Comparison of ENCODE assay signal across 15 cellular contexts in the genomic region with DNA sequence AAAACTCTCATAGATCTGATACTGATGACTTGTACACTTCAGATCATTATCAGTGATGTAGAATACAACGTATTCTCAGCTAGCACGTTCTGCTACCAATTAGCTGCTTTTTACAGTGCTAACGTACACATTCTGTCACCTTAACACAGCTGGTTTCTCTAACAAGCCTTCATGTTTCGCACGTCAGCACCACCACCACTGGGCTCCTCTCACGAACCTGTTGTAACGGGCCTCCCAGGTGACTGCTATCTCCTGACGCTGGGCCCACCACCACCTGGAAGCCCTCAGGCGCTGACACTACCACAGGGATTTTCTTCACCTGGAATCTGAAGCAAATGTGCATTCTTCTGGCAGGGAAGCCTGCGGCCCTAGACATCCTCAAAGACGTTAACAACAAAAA. TPM values are rescaled to one million over a fixed set of nuclear protein-coding genes. Genes with fewer than 3 reads are reported as not detected.
A peak's percentile ranks its signal among the peaks of the same experiment; 100 is the strongest.
DNase-seq lines count a peak whose midpoint lies in the region; ATAC-seq, FAIRE-seq and TF ChIP-seq lines count a peak whose summit lies in the region.
"Had no signal": no experiment of that assay in that cellular context is flagged by ENCODE, and none has a peak within 500 bp of the region (broad histone marks: within the 10 kb centered on the region; RNA-seq: fewer than 3 reads in every experiment).

No MANE protein-coding gene starts in this region.

- H3K4ac ChIP-seq in H1 (replicated peaks; ENCODE audit: insufficient read length, low read depth, low read length) = no peak overlapping the region

- H2AFZ ChIP-seq in H1 (ENCODE audit: low read length) = no peak overlapping the region

- no peak for FAIRE-seq in H1 (lab: Jason Lieb, UNC)

- no peak overlapping the region for H4K91ac ChIP-seq in H1 (replicated peaks; ENCODE audit: insufficient read length, low read length)

- peaks cover 5 to 40% of the 10 kb centered on the region in 2 donors for H3K36me3 Mint-ChIP-seq in activated T-cell treated with anti-CD3 and anti-CD28 coated beads, Interleukin-2, amount 50 U/mL, for 72 hours (ENCODE audit: insufficient read depth in 2 of 2)
- peaks cover 53% of the 10 kb centered on the region for H3K36me3 Mint-ChIP-seq in HFFc6 (ENCODE audit: low read depth)
- peaks cover 34% of the 10 kb centered on the region for H3K36me3 Mint-ChIP-seq in type B pancreatic cell

- no peak overlapping the region for H2BK15ac ChIP-seq in H1 (ENCODE audit: low read length)

- no peak overlapping the region for H3K9ac ChIP-seq in H1 (replicated peaks in 1 of 4; ENCODE audit: extremely low read depth in 1 of 4, low read depth in 3 of 4, low read length in 3 of 4)

- H2AK5ac ChIP-seq in H1 (ENCODE audit: low read depth, low read length) = no peak overlapping the region

- no peak overlapping the region for H3K4me2 ChIP-seq in H1 (ENCODE audit: insufficient read depth in 1 of 2, low read depth in 2 of 2, low read length in 2 of 2)

- H3K27ac ChIP-seq in H1 (ENCODE audit: low read depth, low read length) = no peak overlapping the region
- no peak overlapping the region for H3K27ac ChIP-seq in esophagus squamous epithelium
- H3K27ac ChIP-seq: SK-N-MC had no signal

- no peak overlapping the region for H3K27ac Mint-ChIP-seq in activated T-cell treated with anti-CD3 and anti-CD28 coated beads, Interleukin-2, amount 50 U/mL, for 72 hours
- H3K27ac Mint-ChIP-seq in HFFc6 = peak overlapping the region; percentile 17; the same call in 1 of the 2 replicates
- peak overlapping the region; percentile 62 for H3K27ac Mint-ChIP-seq in type B pancreatic cell
- H3K27ac Mint-ChIP-seq in stimulated activated naive CD8-positive, alpha-beta T cell treated with anti-CD3 and anti-CD28 coated beads, Interleukin-15, amount 100 ng/mL, for 72 hours = no peak overlapping the region

- H3K23ac ChIP-seq in H1 (ENCODE audit: insufficient read length) = no peak overlapping the region

- H3K18ac ChIP-seq in H1 (ENCODE audit: extremely low read depth, low read length) = no peak overlapping the region

- peaks cover 52% of the 10 kb centered on the region for H3K4me1 Mint-ChIP-seq in activated T-cell treated with anti-CD3 and anti-CD28 coated beads, Interleukin-2, amount 50 U/mL, for 72 hours (ENCODE audit: low read depth)
- H3K4me1 Mint-ChIP-seq in HFFc6 (ENCODE audit: low read depth) (peaks cover 48% of the 10 kb centered on the region), type B pancreatic cell (ENCODE audit: unreplicated experiment) (peaks cover 14% of the 10 kb centered on the region)
- peaks cover 37% of the 10 kb centered on the region for H3K4me1 Mint-ChIP-seq in stimulated activated naive CD8-positive, alpha-beta T cell treated with anti-CD3 and anti-CD28 coated beads, Interleukin-15, amount 100 ng/mL, for 72 hours

- H2BK12ac ChIP-seq in H1 (ENCODE audit: low read depth, low read length) = no peak overlapping the region

- no peak for TF ChIP-seq POLR2A in H1 (IDR thresholded peaks at IDR 0.05; ENCODE audit: control extremely low read depth in 1 of 2, low read depth in 2 of 2, low read length in 2 of 2)
- TF ChIP-seq POLR2A in esophagus squamous epithelium (IDR thresholded peaks at IDR 0.05) = no peak

- no peak overlapping the region for H4K8ac ChIP-seq in H1 (ENCODE audit: extremely low read depth, insufficient read depth, low read length)

- peaks cover 4% of the 10 kb centered on the region; the same call in 1 of the 2 replicates for H3K79me1 ChIP-seq in H1 (ENCODE audit: low read depth, low read length)

- H2BK120ac ChIP-seq in H1 (replicated peaks; ENCODE audit: low read depth, low read length) = no peak overlapping the region

- no peak overlapping the region for H3K4me3 Mint-ChIP-seq in activated T-cell treated with anti-CD3 and anti-CD28 coated beads, Interleukin-2, amount 50 U/mL, for 72 hours
- H3K4me3 Mint-ChIP-seq in HFFc6 (no peak overlapping the region), type B pancreatic cell (no peak overlapping the region)
- H3K4me3 Mint-ChIP-seq in stimulated activated naive CD8-positive, alpha-beta T cell treated with anti-CD3 and anti-CD28 coated beads, Interleukin-15, amount 100 ng/mL, for 72 hours = no peak overlapping the region

- H3K27me3 Mint-ChIP-seq in activated T-cell treated with anti-CD3 and anti-CD28 coated beads, Interleukin-2, amount 50 U/mL, for 72 hours (ENCODE audit: low read depth) = no peaks in the 10 kb centered on the region
- H3K27me3 Mint-ChIP-seq in HFFc6 (ENCODE audit: insufficient read depth) (no peaks in the 10 kb centered on the region; the same call in 1 of the 2 replicates), type B pancreatic cell (no peaks in the 10 kb centered on the region)
- H3K27me3 Mint-ChIP-seq in stimulated activated naive CD8-positive, alpha-beta T cell treated with anti-CD3 and anti-CD28 coated beads, Interleukin-15, amount 100 ng/mL, for 72 hours = no peaks in the 10 kb centered on the region

- no peak overlapping the region for H3K56ac ChIP-seq in H1 (replicated peaks; ENCODE audit: insufficient read length, low read depth, low read length)

- H2BK5ac ChIP-seq in H1 (ENCODE audit: low read depth, low read length) = no peak overlapping the region

- H2BK20ac ChIP-seq in H1 (ENCODE audit: low read length) = no peak overlapping the region

- H3K9me3 ChIP-seq in H1 (ENCODE audit: insufficient read depth in 2 of 2, low read depth in 1 of 2, low read length in 1 of 2) (no peaks in the 10 kb centered on the region), esophagus squamous epithelium (no peaks in the 10 kb centered on the region)

- H4K20me1 ChIP-seq in H1 (replicated peaks in 1 of 2; ENCODE audit: control insufficient read depth in 1 of 2, insufficient read depth in 2 of 2, low read length in 2 of 2) = peaks cover 0 to 6% of the 10 kb centered on the region in 2 experiments

- H3K79me2 ChIP-seq in H1 (ENCODE audit: control insufficient read depth in 1 of 2, insufficient read depth in 2 of 2, low read length in 2 of 2) = peaks cover 0 to 16% of the 10 kb centered on the region in 2 experiments; a peak in 2 of 4 replicates

- 97% methylated on average over 11 of the region's 11 CpGs; no CpG with 5 or more reads in 1 of the 2 experiments for WGBS in H1 (ENCODE audit: extremely low coverage in 1 of 2, insufficient coverage in 1 of 2, insufficient read length in 1 of 2, insufficient replicate concordance in 2 of 2, low coverage in 1 of 2, low lambda C conversion rate in 2 of 2, missing lambda C conversion rate in 1 of 2), 2 experiments
- 74 to 92% methylated on average over 8 to 11 of the region's 11 CpGs for WGBS in esophagus squamous epithelium, 2 donors

- TF ChIP-seq RAD21 in H1 (IDR thresholded peaks at IDR 0.05 in 1 of 2, conservative IDR thresholded peaks at IDR 0.05 in 1 of 2; ENCODE audit: low read depth in 2 of 2, low read length in 2 of 2) = no peak

- peak; percentile 16 for DNase-seq in activated T-cell treated with anti-CD3 and anti-CD28 coated beads, Interleukin-2, amount 50 U/mL, for 48 hours
- no peak for DNase-seq in activated T-cell treated with anti-CD3 and anti-CD28 coated beads, Interleukin-2, amount 50 U/mL, for 72 hours
- DNase-seq in HFFc6 (no peak), H1 (ENCODE audit: low read depth in 1 of 2, low spot score in 2 of 2) (peak in 1 of 2 experiments; percentile 41), type B pancreatic cell (ENCODE audit: extremely low spot score, unreplicated experiment) (peak; percentile 39), esophagus squamous epithelium (lab: John Stamatoyannopoulos, UW) (no peak)
- DNase-seq in stimulated activated naive CD8-positive, alpha-beta T cell treated with anti-CD3 and anti-CD28 coated beads, Interleukin-15, amount 100 ng/mL, for 72 hours = no peak
- DNase-seq: ACHN, C1 segment of cervical spinal cord, DMS79 treated with DMSO at 0.1 percent for 48 hours, NCI-H1105, NCI-H2081, Right ventricle myocardium superior had no signal

- TF ChIP-seq EP300 in H1 (IDR thresholded peaks at IDR 0.05; ENCODE audit: borderline replicate concordance in 1 of 2, low read depth in 2 of 2, low read length in 2 of 2) = no peak

- CTCF ChIA-PET in H1 (lab: Charles Lee; ENCODE audit: partially characterized antibody) = interaction anchor here (1.2 to 7.3 kb wide), 3 partner anchors 15 to 307 kb away, joined by 3 to 68 read pairs (median 6); no protein-coding TSS in a partner anchor

- no peak overlapping the region for H3K4me3 ChIP-seq in H1 (ENCODE audit: extremely low read depth in 1 of 4, insufficient read depth in 2 of 4, low read depth in 3 of 4, low read length in 4 of 4)
- H3K4me3 ChIP-seq in esophagus squamous epithelium = no peak overlapping the region
- H3K4me3 ChIP-seq: SK-N-MC had no signal

- H3K4me1 ChIP-seq in H1 (replicated peaks in 1 of 4; ENCODE audit: control insufficient read depth in 3 of 4, insufficient read depth in 4 of 4, low read length in 3 of 4) = peaks cover 0 to 3% (median 0%) of the 10 kb centered on the region in 4 experiments; a peak in 3 of 7 replicates
- H3K4me1 ChIP-seq in esophagus squamous epithelium = peaks cover 0 to 30% (median 8%) of the 10 kb centered on the region in 3 donors

- no peaks in the 10 kb centered on the region for H3K9me3 Mint-ChIP-seq in activated T-cell treated with anti-CD3 and anti-CD28 coated beads, Interleukin-2, amount 50 U/mL, for 72 hours
- no peaks in the 10 kb centered on the region for H3K9me3 Mint-ChIP-seq in HFFc6
- no peaks in the 10 kb centered on the region for H3K9me3 Mint-ChIP-seq in type B pancreatic cell
- no peaks in the 10 kb centered on the region for H3K9me3 Mint-ChIP-seq in stimulated activated naive CD8-positive, alpha-beta T cell treated with anti-CD3 and anti-CD28 coated beads, Interleukin-15, amount 100 ng/mL, for 72 hours

- TF ChIP-seq CTCF in HFFc6 (IDR thresholded peaks at IDR 0.05) (no peak), H1 (IDR thresholded peaks at IDR 0.05; ENCODE audit: control extremely low read depth in 1 of 3, insufficient read depth in 1 of 3, low read depth in 1 of 3, low read length in 3 of 3) (no peak), type B pancreatic cell (conservative IDR thresholded peaks at IDR 0.05) (no peak), esophagus squamous epithelium (IDR thresholded peaks at IDR 0.05) (no peak)

- H3K23me2 ChIP-seq in H1 (ENCODE audit: low read depth, low read length) = no peaks in the 10 kb centered on the region; the same call in 1 of the 2 replicates

- H4K5ac ChIP-seq in H1 (ENCODE audit: insufficient read length, low read depth, low read length) = no peak overlapping the region

- H3K14ac ChIP-seq in H1 (ENCODE audit: insufficient read length) = no peak overlapping the region

- no peak for ATAC-seq in activated T-cell treated with anti-CD3 and anti-CD28 coated beads, Interleukin-2, amount 50 U/mL, for 72 hours (replicated peaks in 1 of 2)
- ATAC-seq in stimulated activated naive CD8-positive, alpha-beta T cell treated with anti-CD3 and anti-CD28 coated beads, Interleukin-15, amount 100 ng/mL, for 72 hours = no peak
- ATAC-seq: HCT116 had no signal

- POLR2A ChIA-PET in H1 (lab: Charles Lee; ENCODE audit: partially characterized antibody) = interaction anchor here (0.6 to 7.8 kb wide), 5 partner anchors 10 to 1750 kb away, joined by 3 to 83 read pairs (median 4); a partner anchor contains a TSS

- no peaks in the 10 kb centered on the region for H3K27me3 ChIP-seq in H1 (replicated peaks in 1 of 4; ENCODE audit: control insufficient read depth in 3 of 4, extremely low read depth in 1 of 4, insufficient read depth in 3 of 4, low read length in 3 of 4)
- no peaks in the 10 kb centered on the region for H3K27me3 ChIP-seq in esophagus squamous epithelium

- intact Hi-C loops in esophagus squamous epithelium (cut with DNase I) = loop anchor here (10.0 kb wide), 1 partner anchor 306 kb away; no protein-coding TSS in a partner anchor

- H3K36me3 ChIP-seq in H1 (ENCODE audit: control insufficient read depth in 2 of 4, insufficient read depth in 4 of 4, low read length in 3 of 4) (peaks cover 18 to 58% (median 47%) of the 10 kb centered on the region in 4 experiments), esophagus squamous epithelium (peaks cover 10 to 74% (median 28%) of the 10 kb centered on the region in 3 donors)

RNA-seq across cellular contexts. Expression of a gene that starts 19.8 kb away (rescaled TPM):
- total RNA-seq in activated T-cell treated with anti-CD3 and anti-CD28 coated beads, Interleukin-2, amount 50 U/mL, for 72 hours = 100 to 1,000 TPM; 140 to 154 TPM
- total RNA-seq in HFFc6 (2021; fragmentation: NEBNext Ultra II Directional; extraction: Animal tissue kit (Norgen Biotek cat#: 25700)) = 100 to 1,000 TPM in 5 of 6 experiments, 10 to 100 TPM in 1; 98.4 to 126 (median 110) TPM
- total RNA-seq in H1 (2021; fragmentation: NEBNext Ultra II Directional; extraction: Animal tissue kit (Norgen Biotek cat#: 25700)) = 151 and 168 TPM in 2 replicates
- 47.7 and 71.4 TPM in 2 replicates for polyA plus RNA-seq in H1 (2011; rRNA removed)
- polyA plus RNA-seq in H1 (2011; cell fraction: cytosol; rRNA removed) = 86.5 TPM
- 36.5 TPM for polyA plus RNA-seq in H1 (2011; cell fraction: nucleus; rRNA removed)
- polyA plus RNA-seq in H1 (2012, experiment 1 of 2) = 133 to 185 TPM (median 146 TPM) in 4 replicates
- 19.4 TPM for polyA plus RNA-seq in H1 (2012, experiment 2 of 2)
- 134 TPM for polyA plus RNA-seq in H1 (2013, experiment 1 of 2)
- 156 TPM for polyA plus RNA-seq in H1 (2013, experiment 2 of 2)
- polyA minus RNA-seq in H1 (2011; rRNA and poly(A)+ RNA removed) = 74.6 and 94.4 TPM in 2 replicates
- 67.5 TPM for polyA minus RNA-seq in H1 (2011; cell fraction: cytosol; rRNA and poly(A)+ RNA removed)
- 68.5 TPM for polyA minus RNA-seq in H1 (2011; cell fraction: nucleus; rRNA and poly(A)+ RNA removed)
- total RNA-seq in type B pancreatic cell (ENCODE audit: low replicate concordance) = 113 and 119 TPM in 2 replicates
- 100 to 1,000 TPM in 1 of 4 donors, 10 to 100 TPM in 3; 36.4 to 117 (median 84.1) TPM for total RNA-seq in esophagus squamous epithelium

RNA-seq across cellular contexts. Expression of a gene that starts 52.2 kb away (rescaled TPM):
- 100 to 1,000 TPM; 127 to 128 TPM for total RNA-seq in activated T-cell treated with anti-CD3 and anti-CD28 coated beads, Interleukin-2, amount 50 U/mL, for 72 hours
- total RNA-seq in HFFc6 (2021; fragmentation: NEBNext Ultra II Directional; extraction: Animal tissue kit (Norgen Biotek cat#: 25700)) = 10 to 100 TPM; 68.6 to 85.2 (median 75.4) TPM
- total RNA-seq in H1 (2021; fragmentation: NEBNext Ultra II Directional; extraction: Animal tissue kit (Norgen Biotek cat#: 25700)) = 108 and 115 TPM in 2 replicates
- 18.8 and 28.7 TPM in 2 replicates for polyA plus RNA-seq in H1 (2011; rRNA removed)
- polyA plus RNA-seq in H1 (2011; cell fraction: cytosol; rRNA removed) = 40.1 TPM
- 32.7 TPM for polyA plus RNA-seq in H1 (2011; cell fraction: nucleus; rRNA removed)
- 81.3 to 91.7 TPM (median 87.4 TPM) in 4 replicates for polyA plus RNA-seq in H1 (2012, experiment 1 of 2)
- polyA plus RNA-seq in H1 (2012, experiment 2 of 2) = 9.3 TPM
- polyA plus RNA-seq in H1 (2013, experiment 1 of 2) = 116 TPM
- polyA plus RNA-seq in H1 (2013, experiment 2 of 2) = 113 TPM
- polyA minus RNA-seq in H1 (2011; rRNA and poly(A)+ RNA removed) = 18.1 and 20.1 TPM in 2 replicates
- 14.1 TPM for polyA minus RNA-seq in H1 (2011; cell fraction: cytosol; rRNA and poly(A)+ RNA removed)
- 32.1 TPM for polyA minus RNA-seq in H1 (2011; cell fraction: nucleus; rRNA and poly(A)+ RNA removed)
- total RNA-seq in type B pancreatic cell (ENCODE audit: low replicate concordance) (74.9 and 83.5 TPM in 2 replicates), esophagus squamous epithelium (10 to 100 TPM; 38.8 to 54.2 (median 40.5) TPM)

Comparison
In these comparisons a context has a peak if more than half of its experiments do, and no peak if none do; other contexts are left out.
1. DNase-seq: peak in activated T-cell treated with anti-CD3 and anti-CD28 coated beads, Interleukin-2, amount 50 U/mL, for 48 hours (2 of 2) and type B pancreatic cell (single experiment); none in activated T-cell treated with anti-CD3 and anti-CD28 coated beads, Interleukin-2, amount 50 U/mL, for 72 hours (0 of 2), HFFc6 (single experiment), stimulated activated naive CD8-positive, alpha-beta T cell treated with anti-CD3 and anti-CD28 coated beads, Interleukin-15, amount 100 ng/mL, for 72 hours (0 of 2) and esophagus squamous epithelium (single experiment).
2. H3K27ac Mint-ChIP-seq: peak in HFFc6 (single experiment) and type B pancreatic cell (single experiment); none in activated T-cell treated with anti-CD3 and anti-CD28 coated beads, Interleukin-2, amount 50 U/mL, for 72 hours (single experiment) and stimulated activated naive CD8-positive, alpha-beta T cell treated with anti-CD3 and anti-CD28 coated beads, Interleukin-15, amount 100 ng/mL, for 72 hours (0 of 2).